17 cellular contexts compared by ENCODE assay signal in genomic region chr13:30443957-30444404, GRCh38. TPM values are rescaled to one million over a fixed set of nuclear protein-coding genes. Genes with fewer than 3 reads are reported as not detected.
DNase-seq lines count a peak whose midpoint lies in the region; ATAC-seq and TF ChIP-seq lines count a peak whose summit lies in the region.
"Had no signal": no experiment of that assay in that cellular context is flagged by ENCODE, and none has a peak within 500 bp of the region (broad histone marks: within the 10 kb centered on the region; RNA-seq: fewer than 3 reads in every experiment).

No MANE protein-coding gene starts in this region.

- H2AFZ ChIP-seq in OCI-LY3 (ENCODE audit: low read depth, low read length): peak overlapping the region; percentile 62
- H2AFZ ChIP-seq: hepatocyte had no signal

- H4K20me1 ChIP-seq in OCI-LY3 (ENCODE audit: insufficient read depth, low read length): no peaks in the 10 kb centered on the region

- H3K27ac ChIP-seq in OCI-LY3 (ENCODE audit: low read length): peak overlapping the region; percentile 12; the same call in 1 of the 2 replicates
- H3K27ac ChIP-seq in naive thymus-derived CD4-positive, alpha-beta T cell (ENCODE audit: low read depth, low read length): no peak overlapping the region
- H3K27ac ChIP-seq: adrenal gland, hepatocyte, SJCRH30 had no signal

- TF ChIP-seq CTCF in GM06990 (IDR thresholded peaks at IDR 0.05; ENCODE audit: insufficient read depth, low read length, poor library complexity, severe bottlenecking) (no peak), OCI-LY3 (IDR thresholded peaks at IDR 0.05; ENCODE audit: low read depth, low read length) (no peak)

- peak overlapping the region; percentile 19 for H3K4me3 ChIP-seq in GM06990 (replicated peaks; ENCODE audit: low read depth, low read length)
- peak overlapping the region; percentile 26 for H3K4me3 ChIP-seq in OCI-LY3 (ENCODE audit: low read length)
- no peak overlapping the region for H3K4me3 ChIP-seq in naive thymus-derived CD4-positive, alpha-beta T cell (ENCODE audit: low read length)
- H3K4me3 ChIP-seq: adrenal gland, hepatocyte, SJCRH30 had no signal

- peaks cover 4 to 21% (median 12%) of the 10 kb centered on the region in 7 donors for H3K4me1 Mint-ChIP-seq in naive thymus-derived CD4-positive, alpha-beta T cell

- H3K36me3 Mint-ChIP-seq in naive thymus-derived CD4-positive, alpha-beta T cell: peaks cover 0 to 2% (median 0%) of the 10 kb centered on the region in 5 donors
- H3K36me3 Mint-ChIP-seq: mesothelial cell of epicardium had no signal

- no peaks in the 10 kb centered on the region for H3K9me3 ChIP-seq in OCI-LY3 (ENCODE audit: insufficient read depth, low read length)
- no peaks in the 10 kb centered on the region for H3K9me3 ChIP-seq in naive thymus-derived CD4-positive, alpha-beta T cell (ENCODE audit: control insufficient read depth in 2 of 3, low read length in 3 of 3)
- H3K9me3 ChIP-seq: adrenal gland, SJCRH30 had no signal

- H3K4me2 ChIP-seq in OCI-LY3 (ENCODE audit: low read length): peak overlapping the region; percentile 54
- H3K4me2 ChIP-seq: hepatocyte had no signal

- no peak overlapping the region for H3K9ac ChIP-seq in OCI-LY3 (ENCODE audit: low read length)

- DNase-seq in GM06990 (ENCODE audit: extremely low read depth, insufficient read length) (peak; percentile 75), GM19238 (ENCODE audit: insufficient read length, low spot score) (peak; percentile 44), Kasumi-1 (lab: John Stamatoyannopoulos, UW) (no peak), RPMI8226 (no peak)
- no peak for DNase-seq in naive thymus-derived CD4-positive, alpha-beta T cell
- DNase-seq: activated CD4-positive, alpha-beta T cell treated with anti-CD3 and anti-CD28 coated beads, Interleukin-2, amount 50 U/mL, for 48 hours; AML-193; effector CD8-positive, alpha-beta T cell; SJCRH30; trophoblast cell had no signal

- H3K4me1 ChIP-seq in OCI-LY3 (ENCODE audit: low read length): peaks cover 25% of the 10 kb centered on the region
- H3K4me1 ChIP-seq in naive thymus-derived CD4-positive, alpha-beta T cell (ENCODE audit: control insufficient read depth in 2 of 2, insufficient read depth in 2 of 2, low read length in 2 of 2): peaks cover 0 to 11% of the 10 kb centered on the region in 2 donors

- no peak overlapping the region for H3K4me3 Mint-ChIP-seq in naive thymus-derived CD4-positive, alpha-beta T cell
- H3K4me3 Mint-ChIP-seq: mesothelial cell of epicardium had no signal

- H3K27ac Mint-ChIP-seq in naive thymus-derived CD4-positive, alpha-beta T cell: no peak overlapping the region
- H3K27ac Mint-ChIP-seq: mesothelial cell of epicardium had no signal

- H3K27me3 Mint-ChIP-seq in naive thymus-derived CD4-positive, alpha-beta T cell: peaks cover 0 to 10% (median 0%) of the 10 kb centered on the region in 5 donors

- peak; percentile 45 for ATAC-seq in HG02840 (IDR thresholded peaks at IDR 0.05; ENCODE audit: low FRiP score, unreplicated experiment)
- no peak for ATAC-seq in naive thymus-derived CD4-positive, alpha-beta T cell
- ATAC-seq in GM21528 (IDR thresholded peaks at IDR 0.05; ENCODE audit: low FRiP score, unreplicated experiment): no peak

- CTCF ChIA-PET in naive thymus-derived CD4-positive, alpha-beta T cell (lab: Charles Lee): interaction anchor here (0.6 kb wide), 1 partner anchor 145 kb away, joined by 3 read pairs; no protein-coding TSS in a partner anchor

- H3K36me3 ChIP-seq in GM06990 (ENCODE audit: control insufficient read depth, insufficient read depth, low read length): no peaks in the 10 kb centered on the region; the same call in 1 of the 2 replicates
- H3K36me3 ChIP-seq in OCI-LY3 (replicated peaks; ENCODE audit: low read depth, low read length): no peaks in the 10 kb centered on the region
- no peaks in the 10 kb centered on the region for H3K36me3 ChIP-seq in naive thymus-derived CD4-positive, alpha-beta T cell (ENCODE audit: control insufficient read depth in 2 of 3, insufficient read depth in 3 of 3, low read length in 3 of 3)
- H3K36me3 ChIP-seq: adrenal gland, SJCRH30 had no signal

- no peaks in the 10 kb centered on the region for H3K27me3 ChIP-seq in GM06990 (replicated peaks; ENCODE audit: control insufficient read depth, insufficient read depth, low read length)
- H3K27me3 ChIP-seq in OCI-LY3 (ENCODE audit: low read depth, low read length): peaks cover 30% of the 10 kb centered on the region
- peaks cover 0 to 4% of the 10 kb centered on the region in 2 donors for H3K27me3 ChIP-seq in naive thymus-derived CD4-positive, alpha-beta T cell (ENCODE audit: control insufficient read depth in 2 of 2, insufficient read depth in 2 of 2, low read length in 2 of 2)
- H3K27me3 ChIP-seq: adrenal gland, hepatocyte, SJCRH30 had no signal

- H3K79me2 ChIP-seq in OCI-LY3 (ENCODE audit: low read length): no peaks in the 10 kb centered on the region
- H3K79me2 ChIP-seq: hepatocyte had no signal

- peaks cover 0 to 2% (median 0%) of the 10 kb centered on the region in 11 donors for H3K9me3 Mint-ChIP-seq in naive thymus-derived CD4-positive, alpha-beta T cell

- intact Hi-C loops in naive thymus-derived CD4-positive, alpha-beta T cell (cut with micrococcal nuclease): no loop called here

- POLR2A ChIA-PET in naive thymus-derived CD4-positive, alpha-beta T cell (lab: Charles Lee): interaction anchor here (1.0 kb wide), 1 partner anchor 25 kb away, joined by 3 read pairs; no protein-coding TSS in a partner anchor

RNA-seq across cellular contexts. Expression of gene UBE2L5, which starts 21.7 kb away (rescaled TPM):
- not detected for total RNA-seq in naive thymus-derived CD4-positive, alpha-beta T cell
- polyA plus RNA-seq in naive thymus-derived CD4-positive, alpha-beta T cell: under 1 TPM in 1 of 2 donors, not detected in 1; 0.14 TPM
- total RNA-seq: hepatocyte, mesothelial cell of epicardium, NCI-H460, SJCRH30 had no signal
- polyA plus RNA-seq: hepatocyte had no signal

RNA-seq across cellular contexts. Expression of gene HMGB1, which starts 21.8 kb away (rescaled TPM):
- 100 to 1,000 TPM; 294 to 530 (median 319) TPM for total RNA-seq in naive thymus-derived CD4-positive, alpha-beta T cell
- polyA plus RNA-seq in naive thymus-derived CD4-positive, alpha-beta T cell: 100 to 1,000 TPM; 529 to 577 TPM

Comparison
In these comparisons a context has a peak if more than half of its experiments do, and no peak if none do; other contexts are left out.
1. DNase-seq: peak in GM06990 (single experiment) and GM19238 (single experiment); none in naive thymus-derived CD4-positive, alpha-beta T cell (0 of 9), Kasumi-1 (0 of 2) and RPMI8226 (single experiment).